22 cellular contexts compared by ENCODE assay signal in genomic region chr4:1294424-1294823, GRCh38. TPM values are rescaled to one million over a fixed set of nuclear protein-coding genes. Genes with fewer than 3 reads are reported as not detected.
DNase-seq lines count a peak whose midpoint lies in the region; ATAC-seq, FAIRE-seq and TF ChIP-seq lines count a peak whose summit lies in the region.
"Had no signal": no experiment of that assay in that cellular context is flagged by ENCODE, and none has a peak within 500 bp of the region (broad histone marks: within the 10 kb centered on the region; RNA-seq: fewer than 3 reads in every experiment).

No MANE protein-coding gene starts in this region.

- H3K4me1 ChIP-seq in heart left ventricle = peaks cover 15 to 58% (median 46%) of the 10 kb centered on the region in 12 donors
- H3K4me1 ChIP-seq in right cardiac atrium (ENCODE audit: control insufficient read depth, insufficient read depth, low read length) = peaks cover 20% of the 10 kb centered on the region
- H3K4me1 ChIP-seq in kidney (ENCODE audit: control insufficient read depth in 1 of 2, insufficient read depth in 1 of 2, low read depth in 1 of 2, low read length in 2 of 2) = peaks cover 15 to 37% of the 10 kb centered on the region in 2 donors

- no peak for FAIRE-seq in kidney (lab: Jason Lieb, UNC)
- FAIRE-seq: A549, frontal cortex had no signal

- CTCF ChIA-PET in RWPE1 (lab: Yijun Ruan, JAX) = no interaction called here

- WGBS in heart left ventricle, 4 donors = 60 to 84% (median 73%) methylated on average over 14 of the region's 14 CpGs
- whole genome bisulfite sequencing in right cardiac atrium = 78% methylated on average over 14 of the region's 14 CpGs

- intact Hi-C loops in heart left ventricle (cut with DNase I) = loop anchor here in 2 of 10 donors (2.0 to 5.0 kb wide), 2 partner anchors 14 to 43 kb away; no protein-coding TSS in a partner anchor
- intact Hi-C loops in right cardiac atrium (cut with DNase I) = loop anchor here in 2 of 4 donors (10.0 kb wide), 1 partner anchor 50 kb away; the partner anchor contains the start of gene UVSSA (in 2 of the 2)
- intact Hi-C loops in kidney (cut with DNase I) = no loop called here

- H3K27ac ChIP-seq in heart left ventricle (peak overlapping the region in 8 of 12 donors; percentile 4 to 58 (median 36)), right cardiac atrium (ENCODE audit: low read length) (no peak overlapping the region), RWPE1 (peak overlapping the region; percentile 59), kidney (ENCODE audit: low read depth in 2 of 2, low read length in 2 of 2) (no peak overlapping the region)
- H3K27ac ChIP-seq: A549 had no signal

- peaks cover 78% of the 10 kb centered on the region for H3K4me1 Mint-ChIP-seq in stimulated activated effector memory CD8-positive, alpha-beta T cell treated with anti-CD3 and anti-CD28 coated beads, Interleukin-12 subunit alpha, Interleukin-12 subunit beta, amount 100 ng/mL, for 72 hours

- ATAC-seq in heart left ventricle (no peak), right cardiac atrium (no peak)
- no peak for ATAC-seq in stimulated activated effector memory CD8-positive, alpha-beta T cell treated with anti-CD3 and anti-CD28 coated beads, Interleukin-12 subunit alpha, Interleukin-12 subunit beta, amount 100 ng/mL, for 72 hours
- ATAC-seq: A549; activated T-helper 17 cell treated with anti-CD3 and anti-CD28 coated beads, Interleukin-2, amount 50 U/mL, for 72 hours; esophagus mucosa; T-cell had no signal

- H3K4me3 ChIP-seq in heart left ventricle (no peak overlapping the region), right cardiac atrium (ENCODE audit: low read length) (no peak overlapping the region), kidney (ENCODE audit: low read length in 2 of 2) (no peak overlapping the region)
- H3K4me3 ChIP-seq: A549 had no signal

- no peaks in the 10 kb centered on the region for H3K27me3 ChIP-seq in heart left ventricle
- no peaks in the 10 kb centered on the region for H3K27me3 ChIP-seq in right cardiac atrium (ENCODE audit: control insufficient read depth, insufficient read depth)

- TF ChIP-seq POLR2A in heart left ventricle (IDR thresholded peaks at IDR 0.05) = no peak

- no peak for DNase-seq in heart left ventricle
- no peak for DNase-seq in right cardiac atrium
- no peak for DNase-seq in RWPE1 (ENCODE audit: low spot score)
- peak; percentile 61 for DNase-seq in kidney
- DNase-seq in stimulated activated effector memory CD8-positive, alpha-beta T cell treated with anti-CD3 and anti-CD28 coated beads, Interleukin-12 subunit alpha, Interleukin-12 subunit beta, amount 100 ng/mL, for 72 hours (ENCODE audit: low spot score in 2 of 2) = no peak
- no peak for DNase-seq in T1000 (lab: John Stamatoyannopoulos, UW)
- no peak for DNase-seq in NK-92 treated with Interleukin-12 subunit alpha and Interleukin-12 subunit beta, amount 100 ng/mL, for 24 hours (lab: John Stamatoyannopoulos, UW)
- no peak for DNase-seq in NCI-H510A treated with DMSO at 0.1 percent for 48 hours (lab: John Stamatoyannopoulos, UW)
- DNase-seq: activated CD4-positive, alpha-beta T cell treated with anti-CD3 and anti-CD28 coated beads, Interleukin-2, amount 10 ng/mL, durations not matched to agents 24 days and 14 days; CD4-positive, CD25-positive, alpha-beta regulatory T cell; DMS153; effector CD4-positive, alpha-beta T cell; GDM1; midbrain; NCI-H2171; SIG-M5; T-cell had no signal

- TF ChIP-seq CTCF in heart left ventricle (IDR thresholded peaks at IDR 0.05) (no peak), RWPE1 (conservative IDR thresholded peaks at IDR 0.05; ENCODE audit: low read depth) (no peak), kidney (IDR thresholded peaks at IDR 0.05; ENCODE audit: borderline replicate concordance, extremely low read depth, insufficient read depth) (no peak)

- no peaks in the 10 kb centered on the region for H3K9me3 Mint-ChIP-seq in stimulated activated effector memory CD8-positive, alpha-beta T cell treated with anti-CD3 and anti-CD28 coated beads, Interleukin-12 subunit alpha, Interleukin-12 subunit beta, amount 100 ng/mL, for 72 hours
- H3K9me3 Mint-ChIP-seq: activated CD4-positive, alpha-beta T cell treated with anti-CD3 and anti-CD28 coated beads, Interleukin-2, amount 10 ng/mL, durations not matched to agents 24 days and 14 days; activated T-helper 17 cell treated with anti-CD3 and anti-CD28 coated beads, Interleukin-2, amount 50 U/mL, for 72 hours; CD4-positive, CD25-positive, alpha-beta regulatory T cell; neural crest cell; T-cell had no signal

- POLR2A ChIA-PET in RWPE1 (lab: Yijun Ruan, JAX; ENCODE audit: low non-redundant PET) = no interaction called here

- peaks cover 0 to 34% (median 23%) of the 10 kb centered on the region in 9 donors for H3K36me3 ChIP-seq in heart left ventricle
- peaks cover 3 to 5% of the 10 kb centered on the region in 2 donors for H3K36me3 ChIP-seq in kidney (ENCODE audit: control insufficient read depth in 1 of 2, insufficient read depth in 2 of 2, low read length in 2 of 2)

- H3K27ac Mint-ChIP-seq in stimulated activated effector memory CD8-positive, alpha-beta T cell treated with anti-CD3 and anti-CD28 coated beads, Interleukin-12 subunit alpha, Interleukin-12 subunit beta, amount 100 ng/mL, for 72 hours = peak overlapping the region; percentile 65
- H3K27ac Mint-ChIP-seq: activated CD4-positive, alpha-beta T cell treated with anti-CD3 and anti-CD28 coated beads, Interleukin-2, amount 10 ng/mL, durations not matched to agents 24 days and 14 days had no signal

- H3K9me3 ChIP-seq in heart left ventricle (no peaks in the 10 kb centered on the region), right cardiac atrium (ENCODE audit: control insufficient read depth, low read length) (no peaks in the 10 kb centered on the region), kidney (ENCODE audit: control insufficient read depth in 1 of 2, low read length in 2 of 2) (no peaks in the 10 kb centered on the region)
- H3K9me3 ChIP-seq: A549 had no signal

- no peak overlapping the region for H3K4me3 Mint-ChIP-seq in stimulated activated effector memory CD8-positive, alpha-beta T cell treated with anti-CD3 and anti-CD28 coated beads, Interleukin-12 subunit alpha, Interleukin-12 subunit beta, amount 100 ng/mL, for 72 hours
- H3K4me3 Mint-ChIP-seq: activated CD4-positive, alpha-beta T cell treated with anti-CD3 and anti-CD28 coated beads, Interleukin-2, amount 10 ng/mL, durations not matched to agents 24 days and 14 days; activated T-helper 17 cell treated with anti-CD3 and anti-CD28 coated beads, Interleukin-2, amount 50 U/mL, for 72 hours had no signal

- no peak overlapping the region for H3K9ac ChIP-seq in kidney (ENCODE audit: low read length in 2 of 2)

- peaks cover 59% of the 10 kb centered on the region for H3K36me3 Mint-ChIP-seq in stimulated activated effector memory CD8-positive, alpha-beta T cell treated with anti-CD3 and anti-CD28 coated beads, Interleukin-12 subunit alpha, Interleukin-12 subunit beta, amount 100 ng/mL, for 72 hours

RNA-seq across cellular contexts. Expression of gene MAEA, which starts 4.7 kb away (rescaled TPM):
- total RNA-seq in heart left ventricle (10 to 100 TPM; 41.5 to 57.2 (median 45.1) TPM), right cardiac atrium (10 to 100 TPM; 51.6 to 61.8 (median 59.2) TPM), kidney (75.2 TPM)
- polyA plus RNA-seq in heart left ventricle (10 to 100 TPM; 38.1 to 56.9 TPM), right cardiac atrium (53.4 TPM), kidney (ENCODE audit: insufficient read depth, low read depth, low replicate concordance) (65.0 TPM)

RNA-seq across cellular contexts. Expression of gene CTBP1, which starts 45.5 kb away (rescaled TPM):
- total RNA-seq in heart left ventricle = 100 to 1,000 TPM; 105 to 165 (median 128) TPM
- 100 to 1,000 TPM in 1 of 2 donors, 10 to 100 TPM in 1; 92.0 to 148 TPM for polyA plus RNA-seq in heart left ventricle
- total RNA-seq in right cardiac atrium = 100 to 1,000 TPM; 123 to 145 (median 134) TPM
- 119 TPM for polyA plus RNA-seq in right cardiac atrium
- 170 TPM for total RNA-seq in kidney
- polyA plus RNA-seq in kidney (ENCODE audit: insufficient read depth, low read depth, low replicate concordance) = 96.1 TPM

RNA-seq across cellular contexts. Expression of gene UVSSA, which starts 52.6 kb away (rescaled TPM):
- total RNA-seq in heart left ventricle = 10 to 100 TPM in 2 of 9 donors, 1 to 10 TPM in 7; 5.0 to 14.2 (median 6.7) TPM
- 1 to 10 TPM; 4.7 to 6.6 TPM for polyA plus RNA-seq in heart left ventricle
- 1 to 10 TPM; 7.7 to 8.8 (median 8.5) TPM for total RNA-seq in right cardiac atrium
- 5.0 TPM for polyA plus RNA-seq in right cardiac atrium
- 32.5 TPM for total RNA-seq in kidney
- polyA plus RNA-seq in kidney (ENCODE audit: insufficient read depth, low read depth, low replicate concordance) = 5.2 TPM

Comparison
In these comparisons a context has a peak if more than half of its experiments do, and no peak if none do; other contexts are left out.
1. H3K27ac ChIP-seq: peak in heart left ventricle (8 of 12) and RWPE1 (single experiment); none in right cardiac atrium (single experiment) and kidney (0 of 2).